Comparison of ENCODE assay signal across 20 cellular contexts in genomic region chr1:229328598-229329362, GRCh38. TPM values are rescaled to one million over a fixed set of nuclear protein-coding genes. Genes with fewer than 3 reads are reported as not detected.
A peak's percentile ranks its signal among the peaks of the same experiment; 100 is the strongest.
DNase-seq lines count a peak whose midpoint lies in the region; ATAC-seq and TF ChIP-seq lines count a peak whose summit lies in the region.
"Had no signal": no experiment of that assay in that cellular context is flagged by ENCODE, and none has a peak within 500 bp of the region (broad histone marks: within the 10 kb centered on the region; RNA-seq: fewer than 3 reads in every experiment).

No MANE protein-coding gene starts in this region.

- no peak overlapping the region for H3K27ac ChIP-seq in esophagus muscularis mucosa (replicated peaks in 1 of 4)
- no peak overlapping the region for H3K27ac ChIP-seq in sigmoid colon
- H3K27ac ChIP-seq: BLaER1, GM23248, KMS-11 had no signal

- no peaks in the 10 kb centered on the region for H3K9me3 Mint-ChIP-seq in activated naive CD4-positive, alpha-beta T cell treated with anti-CD3 and anti-CD28 coated beads for 36 hours
- H3K9me3 Mint-ChIP-seq in activated T-helper 17 cell treated with anti-CD3 and anti-CD28 coated beads, Interleukin-2, amount 50 U/mL, for 72 hours, result no peaks in the 10 kb centered on the region
- no peaks in the 10 kb centered on the region for H3K9me3 Mint-ChIP-seq in activated CD4-positive, alpha-beta T cell treated with anti-CD3 and anti-CD28 coated beads for 36 hours (ENCODE audit: low read depth)

- TF ChIP-seq EP300 in esophagus muscularis mucosa (IDR thresholded peaks at IDR 0.05), result no peak
- no peak for TF ChIP-seq EP300 in sigmoid colon (IDR thresholded peaks at IDR 0.05)

- TF ChIP-seq POLR2A in esophagus muscularis mucosa (IDR thresholded peaks at IDR 0.05; ENCODE audit: low read depth) (no peak), sigmoid colon (IDR thresholded peaks at IDR 0.05) (no peak)

- POLR2A ChIA-PET in activated CD4-positive, alpha-beta T cell treated with anti-CD3 and anti-CD28 coated beads for 36 hours (lab: Charles Lee), result no interaction called here

- CTCF ChIA-PET in activated naive CD4-positive, alpha-beta T cell treated with anti-CD3 and anti-CD28 coated beads for 36 hours (lab: Charles Lee), result no interaction called here
- CTCF ChIA-PET in activated CD4-positive, alpha-beta T cell treated with anti-CD3 and anti-CD28 coated beads for 36 hours (lab: Charles Lee), result no interaction called here

- H3K4me1 ChIP-seq in esophagus muscularis mucosa, result peaks cover 0 to 5% (median 0%) of the 10 kb centered on the region in 4 donors
- H3K4me1 ChIP-seq in sigmoid colon, result no peaks in the 10 kb centered on the region

- peaks cover 11% of the 10 kb centered on the region for H3K36me3 Mint-ChIP-seq in activated naive CD4-positive, alpha-beta T cell treated with anti-CD3 and anti-CD28 coated beads for 36 hours (ENCODE audit: low read depth)
- H3K36me3 Mint-ChIP-seq in activated T-helper 17 cell treated with anti-CD3 and anti-CD28 coated beads, Interleukin-2, amount 50 U/mL, for 72 hours (ENCODE audit: low read depth), result peaks cover 71% of the 10 kb centered on the region
- peaks cover 16% of the 10 kb centered on the region for H3K36me3 Mint-ChIP-seq in activated CD4-positive, alpha-beta T cell treated with anti-CD3 and anti-CD28 coated beads for 36 hours (ENCODE audit: low read depth)

- TF ChIP-seq CTCF in esophagus muscularis mucosa (IDR thresholded peaks at IDR 0.05) (no peak), sigmoid colon (IDR thresholded peaks at IDR 0.05) (no peak)

- no peak overlapping the region for H3K4me3 Mint-ChIP-seq in activated naive CD4-positive, alpha-beta T cell treated with anti-CD3 and anti-CD28 coated beads for 36 hours
- peak overlapping the region; percentile 59 for H3K4me3 Mint-ChIP-seq in activated T-helper 17 cell treated with anti-CD3 and anti-CD28 coated beads, Interleukin-2, amount 50 U/mL, for 72 hours
- no peak overlapping the region for H3K4me3 Mint-ChIP-seq in activated CD4-positive, alpha-beta T cell treated with anti-CD3 and anti-CD28 coated beads for 36 hours

- peak; percentile 68 for ATAC-seq in activated T-helper 17 cell treated with anti-CD3 and anti-CD28 coated beads, Interleukin-2, amount 50 U/mL, for 72 hours (replicated peaks)
- no peak for ATAC-seq in activated CD4-positive, alpha-beta T cell treated with anti-CD3 and anti-CD28 coated beads for 36 hours
- ATAC-seq: HCT116 had no signal

- peaks cover 21% of the 10 kb centered on the region for H3K4me1 Mint-ChIP-seq in activated naive CD4-positive, alpha-beta T cell treated with anti-CD3 and anti-CD28 coated beads for 36 hours (ENCODE audit: low read depth)
- H3K4me1 Mint-ChIP-seq in activated T-helper 17 cell treated with anti-CD3 and anti-CD28 coated beads, Interleukin-2, amount 50 U/mL, for 72 hours, result peaks cover 40% of the 10 kb centered on the region
- H3K4me1 Mint-ChIP-seq in activated CD4-positive, alpha-beta T cell treated with anti-CD3 and anti-CD28 coated beads for 36 hours, result peaks cover 16% of the 10 kb centered on the region

- H3K9me3 ChIP-seq in esophagus muscularis mucosa (no peaks in the 10 kb centered on the region), sigmoid colon (no peaks in the 10 kb centered on the region)

- peaks cover 6 to 47% (median 16%) of the 10 kb centered on the region in 4 donors for H3K36me3 ChIP-seq in esophagus muscularis mucosa
- H3K36me3 ChIP-seq in sigmoid colon, result peaks cover 0 to 11% (median 3%) of the 10 kb centered on the region in 4 donors

- H3K27ac Mint-ChIP-seq in activated naive CD4-positive, alpha-beta T cell treated with anti-CD3 and anti-CD28 coated beads for 36 hours, result peak overlapping the region; percentile 11
- peak overlapping the region; percentile 81 for H3K27ac Mint-ChIP-seq in activated T-helper 17 cell treated with anti-CD3 and anti-CD28 coated beads, Interleukin-2, amount 50 U/mL, for 72 hours
- no peak overlapping the region for H3K27ac Mint-ChIP-seq in activated CD4-positive, alpha-beta T cell treated with anti-CD3 and anti-CD28 coated beads for 36 hours

- no peaks in the 10 kb centered on the region for H3K27me3 Mint-ChIP-seq in activated naive CD4-positive, alpha-beta T cell treated with anti-CD3 and anti-CD28 coated beads for 36 hours (ENCODE audit: low read depth)
- no peaks in the 10 kb centered on the region for H3K27me3 Mint-ChIP-seq in activated T-helper 17 cell treated with anti-CD3 and anti-CD28 coated beads, Interleukin-2, amount 50 U/mL, for 72 hours
- H3K27me3 Mint-ChIP-seq in activated CD4-positive, alpha-beta T cell treated with anti-CD3 and anti-CD28 coated beads for 36 hours, result no peaks in the 10 kb centered on the region

- no peak for DNase-seq in activated naive CD4-positive, alpha-beta T cell treated with anti-CD3 and anti-CD28 coated beads for 36 hours
- no peak for DNase-seq in activated naive CD4-positive, alpha-beta T cell treated with Interleukin-2 at 50 U/mL for 16 hours
- DNase-seq in esophagus muscularis mucosa (ENCODE audit: extremely low spot score) (peak; percentile 57), cerebellar nuclear complex (lab: John Stamatoyannopoulos, UW) (no peak), RKO (ENCODE audit: low spot score) (no peak), sigmoid colon (no peak)
- DNase-seq in activated CD4-positive, alpha-beta T cell treated with anti-CD3 and anti-CD28 coated beads for 36 hours, result no peak
- DNase-seq: 8988T, DND-41, GM23248, NCI-H1092, NCI-H1694 treated with DMSO at 0.1 percent for 48 hours, NCI-H2107, NCI-H2227 treated with DMSO at 0.1 percent for 48 hours, NCI-H524, SHP77 had no signal

- H3K4me3 ChIP-seq in esophagus muscularis mucosa, result no peak overlapping the region
- no peak overlapping the region for H3K4me3 ChIP-seq in sigmoid colon
- H3K4me3 ChIP-seq: BLaER1, GM23248 had no signal

- H3K27me3 ChIP-seq in esophagus muscularis mucosa (no peaks in the 10 kb centered on the region), sigmoid colon (no peaks in the 10 kb centered on the region)
- H3K27me3 ChIP-seq: BLaER1 had no signal

- intact Hi-C loops in activated naive CD4-positive, alpha-beta T cell treated with anti-CD3 and anti-CD28 coated beads for 36 hours (cut with micrococcal nuclease), result no loop called here
- intact Hi-C loops in esophagus muscularis mucosa (cut with DNase I), result no loop called here
- intact Hi-C loops in activated CD4-positive, alpha-beta T cell treated with anti-CD3 and anti-CD28 coated beads for 36 hours (cut with DNase I, micrococcal nuclease), result no loop called here
- intact Hi-C loops in sigmoid colon (cut with DNase I), result no loop called here

- 90% methylated on average over 7 of the region's 7 CpGs for WGBS in esophagus muscularis mucosa
- WGBS in sigmoid colon, 2 donors, result 81 to 86% methylated on average over 7 of the region's 7 CpGs

RNA-seq across cellular contexts. Expression of gene CCSAP, which starts 14.1 kb away (rescaled TPM):
- 1 to 10 TPM; 4.9 to 5.0 TPM for total RNA-seq in activated naive CD4-positive, alpha-beta T cell treated with anti-CD3 and anti-CD28 coated beads for 36 hours
- total RNA-seq in activated T-helper 17 cell treated with anti-CD3 and anti-CD28 coated beads, Interleukin-2, amount 50 U/mL, for 72 hours, result 10 to 100 TPM; 10.1 to 32.7 TPM
- 1 to 10 TPM; 4.1 to 5.1 (median 4.7) TPM for total RNA-seq in esophagus muscularis mucosa
- total RNA-seq in activated CD4-positive, alpha-beta T cell treated with anti-CD3 and anti-CD28 coated beads for 36 hours, result 1 to 10 TPM; 7.9 to 8.4 TPM
- total RNA-seq in sigmoid colon, result 1 to 10 TPM; 3.8 to 6.1 (median 4.9) TPM
- polyA plus RNA-seq in sigmoid colon, result 1 to 10 TPM in 2 of 3 donors, under 1 TPM in 1; 0.60 to 2.1 (median 1.4) TPM

RNA-seq across cellular contexts. Expression of gene RAB4A, which starts 57.9 kb away (rescaled TPM):
- total RNA-seq in activated naive CD4-positive, alpha-beta T cell treated with anti-CD3 and anti-CD28 coated beads for 36 hours, result 10 to 100 TPM; 15.8 to 19.9 TPM
- total RNA-seq in activated T-helper 17 cell treated with anti-CD3 and anti-CD28 coated beads, Interleukin-2, amount 50 U/mL, for 72 hours, result 10 to 100 TPM; 35.2 to 36.6 TPM
- total RNA-seq in esophagus muscularis mucosa, result 100 to 1,000 TPM in 3 of 4 donors, 10 to 100 TPM in 1; 94.9 to 129 (median 108) TPM
- 10 to 100 TPM; 22.1 to 24.0 TPM for total RNA-seq in activated CD4-positive, alpha-beta T cell treated with anti-CD3 and anti-CD28 coated beads for 36 hours
- total RNA-seq in sigmoid colon, result 10 to 100 TPM; 41.8 to 54.2 (median 50.6) TPM
- polyA plus RNA-seq in sigmoid colon, result 10 to 100 TPM; 35.8 to 83.7 (median 54.7) TPM
